ENCODE assay signal across 8 cellular contexts in the genomic region with DNA sequence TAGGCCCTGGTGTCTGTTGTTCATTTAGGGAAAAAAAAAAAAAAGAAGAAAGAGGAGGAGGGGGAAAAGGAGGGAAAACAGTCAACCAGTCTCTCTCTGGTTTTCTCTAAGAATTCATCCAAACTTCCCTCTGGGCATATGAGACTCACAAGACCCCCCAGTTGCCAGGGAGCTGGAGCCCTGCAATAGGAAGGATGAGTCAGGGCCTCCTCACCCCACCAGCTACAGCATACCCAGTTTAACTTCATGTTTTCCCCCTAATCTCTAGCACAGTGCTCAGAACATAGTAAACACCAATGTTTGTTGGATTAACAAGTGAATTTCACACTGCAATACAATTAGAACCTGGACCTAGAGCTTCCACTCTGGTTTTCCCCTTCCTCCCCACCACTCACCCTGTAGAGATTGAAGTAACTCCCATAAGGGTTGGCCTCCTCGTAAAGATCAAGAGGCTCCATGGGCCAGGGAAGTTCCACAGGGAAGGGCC. TPM values are rescaled to one million over a fixed set of nuclear protein-coding genes. Genes with fewer than 3 reads are reported as not detected.
DNase-seq lines count a peak whose midpoint lies in the region; FAIRE-seq and TF ChIP-seq lines count a peak whose summit lies in the region.

No MANE protein-coding gene starts in this region.

- 0 out of 2 replicates have a peak, but pooled peaks cover 3% of the 10 kb centered on the region for H3K36me3 ChIP-seq in OCI-LY1 (ENCODE audit: insufficient read depth, low read length)
- no peaks in the 10 kb centered on the region for H3K36me3 ChIP-seq in prostate gland

- FAIRE-seq in RCC 7860 (lab: Jason Lieb, UNC) = no peak

- TF ChIP-seq POLR2A in prostate gland (IDR thresholded peaks at IDR 0.05) = no peak

- H3K4me3 Mint-ChIP-seq in T-helper 2 cell treated with Interferon-gamma antibody and Interleukin-4, amounts not matched to agents 5 μg/mL and 100 μg/mL, for 36 hours = peak overlapping the region; percentile 81

- 17% methylated on average over 1 of the region's 1 CpG for WGBS in prostate gland

- no peaks in the 10 kb centered on the region for H3K9me3 Mint-ChIP-seq in T-helper 2 cell treated with Interferon-gamma antibody and Interleukin-4, amounts not matched to agents 5 μg/mL and 100 μg/mL, for 36 hours

- H3K9ac ChIP-seq in OCI-LY1 (ENCODE audit: low read length) = peak overlapping the region; percentile 56

- no peaks in the 10 kb centered on the region for H3K27me3 Mint-ChIP-seq in T-helper 2 cell treated with Interferon-gamma antibody and Interleukin-4, amounts not matched to agents 5 μg/mL and 100 μg/mL, for 36 hours (ENCODE audit: low read depth)

- no peaks in the 10 kb centered on the region for H3K9me2 ChIP-seq in OCI-LY1 (ENCODE audit: low read depth, low read length)

- no peaks in the 10 kb centered on the region for H3F3A ChIP-seq in OCI-LY1 (ENCODE audit: insufficient read depth, low read length)

- no peak overlapping the region for H2AFZ ChIP-seq in OCI-LY1 (ENCODE audit: low read length)

- H3K27me3 ChIP-seq in OCI-LY1 (ENCODE audit: insufficient read depth, low read length) (no peaks in the 10 kb centered on the region), prostate gland (replicated peaks; ENCODE audit: insufficient read depth) (no peaks in the 10 kb centered on the region)

- peaks cover 29% of the 10 kb centered on the region for H3K4me1 Mint-ChIP-seq in T-helper 2 cell treated with Interferon-gamma antibody and Interleukin-4, amounts not matched to agents 5 μg/mL and 100 μg/mL, for 36 hours (ENCODE audit: low read depth)

- no peaks in the 10 kb centered on the region for H4K20me1 ChIP-seq in OCI-LY1 (ENCODE audit: insufficient read depth, low read length)

- H3K27ac ChIP-seq in OCI-LY1 (ENCODE audit: low read depth, low read length, poor library complexity, severe bottlenecking) (peak overlapping the region; percentile 75), prostate gland (peak overlapping the region; percentile 85 to 87)

- DNase-seq in T-helper 2 cell treated with Interferon-gamma antibody and Interleukin-4, amounts not matched to agents 5 μg/mL and 100 μg/mL, for 36 hours (ENCODE audit: low spot score) = no peak
- DNase-seq in T-helper 2 cell = no peak
- DNase-seq in epithelial cell of proximal tubule (ENCODE audit: low read depth) = no peak
- DNase-seq in prostate gland (ENCODE audit: low spot score) = no peak
- DNase-seq in DMS53 treated with DMSO at 0.1 percent for 48 hours (lab: John Stamatoyannopoulos, UW; ENCODE audit: unreplicated experiment) = no peak
- DNase-seq in NCI-H2107 treated with DMSO at 0.1 percent for 48 hours (lab: John Stamatoyannopoulos, UW; ENCODE audit: unreplicated experiment) = no peak
- DNase-seq in RCC 7860 (ENCODE audit: low spot score) = no peak

- intact Hi-C loops in prostate gland (cut with DNase I) = no loop called here

- H3K4me2 ChIP-seq in OCI-LY1 (ENCODE audit: low read length) = peak overlapping the region; percentile 79

- H3K9me3 ChIP-seq in OCI-LY1 (ENCODE audit: low read length) (no peaks in the 10 kb centered on the region), prostate gland (no peaks in the 10 kb centered on the region)

- H3K36me3 Mint-ChIP-seq in T-helper 2 cell treated with Interferon-gamma antibody and Interleukin-4, amounts not matched to agents 5 μg/mL and 100 μg/mL, for 36 hours (ENCODE audit: low read depth) = no peaks in the 10 kb centered on the region

- H3K27ac Mint-ChIP-seq in T-helper 2 cell treated with Interferon-gamma antibody and Interleukin-4, amounts not matched to agents 5 μg/mL and 100 μg/mL, for 36 hours = peak overlapping the region; percentile 92

- H3K4me3 ChIP-seq in OCI-LY1 (ENCODE audit: low read depth, low read length, poor library complexity, severe bottlenecking) (peak overlapping the region; percentile 52), epithelial cell of proximal tubule (ENCODE audit: low read depth, low read length) (peak overlapping the region; percentile 40), prostate gland (peak overlapping the region; percentile 1 to 11)

- TF ChIP-seq CTCF in OCI-LY1 (IDR thresholded peaks at IDR 0.05; ENCODE audit: low read length) (no peak), epithelial cell of proximal tubule (conservative IDR thresholded peaks at IDR 0.05; ENCODE audit: low read depth, low read length) (no peak), prostate gland (IDR thresholded peaks at IDR 0.05) (no peak)

- H3K4me1 ChIP-seq in OCI-LY1 (ENCODE audit: insufficient read depth, low read length, severe bottlenecking) = peaks cover 33% of the 10 kb centered on the region
- peaks cover 8% of the 10 kb centered on the region for H3K4me1 ChIP-seq in prostate gland (replicated peaks)

- peaks cover 26% of the 10 kb centered on the region for H3K79me2 ChIP-seq in OCI-LY1 (ENCODE audit: insufficient read depth, low read length)

RNA-seq across cellular contexts. Expression of gene F11R, which starts 7.8 kb away (rescaled TPM):
- total RNA-seq in epithelial cell of proximal tubule = 42.2 and 57.8 TPM in 2 replicates
- total RNA-seq in prostate gland = 100 to 1,000 TPM in 1 of 2 donors, 10 to 100 TPM in 1; 43.6 to 104 TPM

RNA-seq across cellular contexts. Expression of gene TSTD1, which starts 25.6 kb away (rescaled TPM):
- 52.0 and 148 TPM in 2 replicates for total RNA-seq in epithelial cell of proximal tubule
- total RNA-seq in prostate gland = 100 to 1,000 TPM; 137 to 648 TPM

RNA-seq across cellular contexts. Expression of gene USF1, which starts 32.6 kb away (rescaled TPM):
- 37.9 and 53.7 TPM in 2 replicates for total RNA-seq in epithelial cell of proximal tubule
- total RNA-seq in prostate gland = 10 to 100 TPM; 46.3 to 65.8 TPM

RNA-seq across cellular contexts. Expression of gene ARHGAP30, which starts 56.5 kb away (rescaled TPM):
- total RNA-seq in epithelial cell of proximal tubule (0.06 and 0.07 TPM in 2 replicates), prostate gland (1 to 10 TPM; 3.2 to 5.3 TPM)

RNA-seq across cellular contexts. Expression of gene ITLN2, which starts 58.5 kb away (rescaled TPM):
- total RNA-seq in epithelial cell of proximal tubule (not detected in 2 replicates), prostate gland (1 to 10 TPM in 1 of 2 donors, under 1 TPM in 1; 0.82 to 2.4 TPM)
